In the genomic region with DNA sequence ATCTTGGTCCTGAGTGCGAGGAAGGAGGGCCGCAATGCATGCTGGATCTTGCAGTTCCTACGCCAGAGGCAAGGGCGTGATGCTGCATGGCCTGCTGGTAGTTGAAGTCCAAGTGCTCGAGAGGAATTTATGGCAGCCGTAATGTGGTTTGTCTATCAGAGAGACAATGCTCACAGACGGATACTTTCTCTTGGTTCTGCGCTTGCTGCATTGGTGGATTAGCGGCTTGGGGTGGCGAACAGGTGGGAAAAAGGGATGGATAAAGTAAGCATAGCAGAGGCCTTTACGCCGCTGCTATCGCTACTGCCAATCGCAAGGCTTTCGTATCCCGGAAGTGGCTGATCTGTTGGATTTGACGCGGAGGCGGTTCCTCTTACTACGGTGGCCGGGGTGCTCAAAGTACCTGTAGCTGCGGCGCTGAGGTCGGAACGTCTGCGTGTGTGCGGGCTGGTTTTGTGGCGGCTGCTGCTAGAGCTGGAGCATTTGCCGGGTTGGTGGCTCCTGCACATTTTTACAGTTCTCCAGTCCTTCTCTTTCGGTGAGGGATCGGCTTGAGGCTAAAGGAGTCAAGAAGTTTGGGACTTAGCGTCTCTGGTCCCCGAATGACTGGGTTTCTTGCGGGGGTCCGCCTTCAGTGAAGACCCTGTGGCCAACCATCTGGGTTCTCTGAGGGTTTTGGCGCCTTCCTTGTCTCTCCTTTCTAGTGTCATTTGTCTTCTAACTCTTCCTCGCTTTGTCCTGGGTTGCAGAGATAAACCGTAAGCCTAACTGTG, we compare ENCODE assay signal across 8 cellular contexts. TPM values are rescaled to one million over a fixed set of nuclear protein-coding genes. Genes with fewer than 3 reads are reported as not detected.
DNase-seq lines count a peak whose midpoint lies in the region; ATAC-seq and TF ChIP-seq lines count a peak whose summit lies in the region.

A gene with protein sequence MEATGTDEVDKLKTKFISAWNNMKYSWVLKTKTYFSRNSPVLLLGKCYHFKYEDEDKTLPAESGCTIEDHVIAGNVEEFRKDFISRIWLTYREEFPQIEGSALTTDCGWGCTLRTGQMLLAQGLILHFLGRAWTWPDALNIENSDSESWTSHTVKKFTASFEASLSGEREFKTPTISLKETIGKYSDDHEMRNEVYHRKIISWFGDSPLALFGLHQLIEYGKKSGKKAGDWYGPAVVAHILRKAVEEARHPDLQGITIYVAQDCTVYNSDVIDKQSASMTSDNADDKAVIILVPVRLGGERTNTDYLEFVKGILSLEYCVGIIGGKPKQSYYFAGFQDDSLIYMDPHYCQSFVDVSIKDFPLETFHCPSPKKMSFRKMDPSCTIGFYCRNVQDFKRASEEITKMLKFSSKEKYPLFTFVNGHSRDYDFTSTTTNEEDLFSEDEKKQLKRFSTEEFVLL (plus strand): TSS at position 397 of the 773 bp plus-strand sequence. CDS start 19,655 bp downstream, outside the sequence.

- peaks cover 18% of the 10 kb centered on the region for H3K27me3 Mint-ChIP-seq in activated CD8-positive, alpha-beta memory T cell treated with anti-CD3 and anti-CD28 coated beads, Interleukin-2, amount 10 ng/mL, durations not matched to agents 7 days and 5 days
- H3K27me3 Mint-ChIP-seq in endothelial cell (ENCODE audit: unreplicated experiment) = peaks cover 2% of the 10 kb centered on the region

- in situ Hi-C loops in Caki2 (cut with HindIII; ENCODE audit: low pct_unique_long_range_greater_than_20kb, low sequenced_read_pairs) = no loop called here

- no peak within 1 kb of the TSS for H3K27ac Mint-ChIP-seq in activated CD8-positive, alpha-beta memory T cell treated with anti-CD3 and anti-CD28 coated beads, Interleukin-2, amount 10 ng/mL, durations not matched to agents 7 days and 5 days
- H3K27ac Mint-ChIP-seq in endothelial cell (ENCODE audit: unreplicated experiment) = no peak within 1 kb of the TSS

- H3K4me1 ChIP-seq in mesodermal cell (ENCODE audit: control insufficient read depth, insufficient read depth, low read length, poor library complexity, severe bottlenecking) = no peaks in the 10 kb centered on the region

- peak within 1 kb of the TSS; percentile 74 for H3K4me3 ChIP-seq in mesodermal cell (ENCODE audit: extremely low read depth, insufficient read depth, low read length, poor library complexity, severe bottlenecking)

- no peaks in the 10 kb centered on the region for H3K36me3 ChIP-seq in mesodermal cell (ENCODE audit: control insufficient read depth, insufficient read depth, low read length)

- ATAC-seq in GM21390 (IDR thresholded peaks at IDR 0.05; ENCODE audit: unreplicated experiment) = peak; percentile 94
- peak; percentile 98 for ATAC-seq in activated CD8-positive, alpha-beta memory T cell treated with anti-CD3 and anti-CD28 coated beads, Interleukin-2, amount 10 ng/mL, durations not matched to agents 7 days and 5 days

- no peaks in the 10 kb centered on the region for H3K9me3 ChIP-seq in mesodermal cell (ENCODE audit: control insufficient read depth, low read length)

- 0% methylated on average over 28 to 33 of the region's 38 CpGs for WGBS in mesodermal cell (ENCODE audit: insufficient coverage in 2 of 2), 2 experiments

- DNase-seq in Caki2 (ENCODE audit: low read depth) (peak; percentile 95), HUDEP-2 (lab: John Stamatoyannopoulos, UW; ENCODE audit: unreplicated experiment in 76 of 76) (peak; percentile 34 to 95 (median 83)), NOMO-1 treated with dmso at 0.1 percent for 144 hours (lab: John Stamatoyannopoulos, UW; ENCODE audit: unreplicated experiment) (peak; percentile 88), endothelial cell (ENCODE audit: low spot score) (peak; percentile 83)
- DNase-seq in activated CD8-positive, alpha-beta memory T cell treated with anti-CD3 and anti-CD28 coated beads, Interleukin-2, amount 10 ng/mL, durations not matched to agents 7 days and 5 days = peak; percentile 97
- DNase-seq in stimulated activated CD8-positive, alpha-beta memory T cell treated with anti-CD3 and anti-CD28 coated beads, Interleukin-15, amount 100 ng/mL, for 4 hours (ENCODE audit: low read depth in 2 of 2) = peak; percentile 78 to 89

- peak within 1 kb of the TSS; percentile 81 for H3K27ac ChIP-seq in mesodermal cell (ENCODE audit: low read depth, low read length, severe bottlenecking)

- H3K4me3 Mint-ChIP-seq in activated CD8-positive, alpha-beta memory T cell treated with anti-CD3 and anti-CD28 coated beads, Interleukin-2, amount 10 ng/mL, durations not matched to agents 7 days and 5 days = no peak within 1 kb of the TSS
- no peak within 1 kb of the TSS for H3K4me3 Mint-ChIP-seq in endothelial cell (ENCODE audit: unreplicated experiment)

- TF ChIP-seq CTCF in endothelial cell (IDR thresholded peaks at IDR 0.05; ENCODE audit: unreplicated experiment) = no peak

- CTCF ChIA-PET in activated CD8-positive, alpha-beta memory T cell treated with anti-CD3 and anti-CD28 coated beads, Interleukin-2, amount 10 ng/mL, durations not matched to agents 7 days and 5 days (lab: Charles Lee) = interaction anchor here (0.6 to 1.1 kb wide), 3 partner anchors 17 to 921 kb away, joined by 3 to 4 read pairs (median 4); no protein-coding TSS in a partner anchor

- H3K36me3 Mint-ChIP-seq in activated CD8-positive, alpha-beta memory T cell treated with anti-CD3 and anti-CD28 coated beads, Interleukin-2, amount 10 ng/mL, durations not matched to agents 7 days and 5 days = peaks cover 2% of the 10 kb centered on the region
- H3K36me3 Mint-ChIP-seq in endothelial cell (ENCODE audit: low read depth, unreplicated experiment) = no peaks in the 10 kb centered on the region

- H3K4me1 Mint-ChIP-seq in activated CD8-positive, alpha-beta memory T cell treated with anti-CD3 and anti-CD28 coated beads, Interleukin-2, amount 10 ng/mL, durations not matched to agents 7 days and 5 days = peaks cover 15% of the 10 kb centered on the region
- H3K4me1 Mint-ChIP-seq in endothelial cell (ENCODE audit: unreplicated experiment) = no peaks in the 10 kb centered on the region

- no peaks in the 10 kb centered on the region for H3K9me3 Mint-ChIP-seq in activated CD8-positive, alpha-beta memory T cell treated with anti-CD3 and anti-CD28 coated beads, Interleukin-2, amount 10 ng/mL, durations not matched to agents 7 days and 5 days (ENCODE audit: low read depth)
- no peaks in the 10 kb centered on the region for H3K9me3 Mint-ChIP-seq in endothelial cell (ENCODE audit: unreplicated experiment)

RNA-seq across cellular contexts. Expression of the gene that starts here (rescaled TPM):
- 0.72 and 0.91 TPM in 2 replicates for total RNA-seq in Caki2 (2014; rRNA removed; shearing (Covaris generic); ENCODE audit: low replicate concordance)
- 10 to 100 TPM; 12.6 to 12.9 TPM for total RNA-seq in activated CD8-positive, alpha-beta memory T cell treated with anti-CD3 and anti-CD28 coated beads, Interleukin-2, amount 10 ng/mL, durations not matched to agents 7 days and 5 days
- total RNA-seq in endothelial cell (ENCODE audit: unreplicated experiment) = 7.3 TPM
- polyA plus RNA-seq in mesodermal cell (2013, experiment 1 of 2) = 10.9 TPM
- 12.7 TPM for polyA plus RNA-seq in mesodermal cell (2013, experiment 2 of 2)

Comparison
In these comparisons a context has a peak if more than half of its experiments do, and no peak if none do; other contexts are left out.
1. Peak in every context shown above with its lines: DNase-seq, ATAC-seq, H3K4me3 ChIP-seq and H3K27ac ChIP-seq.
2. Peak in DNase-seq in Caki2; RNA of the gene not detected or under 1 TPM.